Comparison of ENCODE assay signal across 26 cellular contexts in the genomic region with DNA sequence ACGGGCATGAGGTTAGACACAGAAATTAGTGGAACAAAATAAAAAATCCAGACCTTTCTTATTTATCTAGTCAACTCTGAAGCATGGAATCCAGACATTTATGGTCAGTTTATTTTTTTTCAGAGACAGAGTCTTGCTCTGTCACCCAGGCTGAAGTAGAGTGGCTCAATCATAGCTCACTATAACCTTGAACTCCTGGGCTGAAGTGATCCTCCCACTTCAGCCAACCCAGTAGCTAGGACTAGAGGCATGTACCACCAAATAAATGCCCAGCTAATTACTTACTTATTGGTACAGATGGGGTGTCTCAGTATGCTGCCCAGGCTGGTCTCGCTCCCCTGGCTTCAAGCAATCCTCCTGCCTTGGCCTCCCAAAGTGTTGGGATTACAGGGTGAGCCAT.
"Had no signal": no experiment of that assay in that cellular context is flagged by ENCODE, and none has a peak within 500 bp of the region (broad histone marks: within the 10 kb centered on the region; RNA-seq: fewer than 3 reads in every experiment).

No MANE protein-coding gene starts in this region.

- H3K36me3 ChIP-seq: colonic mucosa, neural progenitor cell had no signal

- DNase-seq: activated CD4-positive, alpha-beta T cell treated with anti-CD3 and anti-CD28 coated beads, Interleukin-2, amount 50 U/mL, for 1 hour; activated CD4-positive, CD25-positive, alpha-beta regulatory T cell treated with anti-CD3 and anti-CD28 coated beads, Interleukin-2, amount 50 U/mL, for 72 hours; activated gamma-delta T cell; activated naive CD4-positive, alpha-beta T cell treated with anti-CD3 and anti-CD28 coated beads, Interleukin-2, amount 50 U/mL, for 16 hours; adrenal gland; aorta; body of pancreas; colonic mucosa; dorsolateral prefrontal cortex; effector memory CD4-positive, alpha-beta T cell; left colon; mammary epithelial cell; midbrain; natural killer cell; occipital lobe; psoas muscle; stimulated activated CD4-positive, alpha-beta T cell treated with anti-CD3 and anti-CD28 coated beads, Interleukin-15, amount 100 ng/mL, for 24 hours; stimulated activated CD4-positive, alpha-beta T cell treated with anti-CD3 and anti-CD28 coated beads, Interleukin-2, amount 100 ng/mL, for 24 hours; stimulated activated naive B cell treated with anti-CD40 and anti-IgM and Interleukin-4, amounts not matched to agents 10 μg/mL and 1 μg/mL and 100 μg/mL, for 72 hours; SW 1271; T-helper 2 cell had no signal

- H3K4me3 Mint-ChIP-seq: natural killer cell; neural progenitor cell; stimulated activated naive B cell treated with anti-CD40 and anti-IgM and Interleukin-4, amounts not matched to agents 10 μg/mL and 1 μg/mL and 100 μg/mL, for 72 hours had no signal

- H3K4me1 Mint-ChIP-seq: neural progenitor cell had no signal

- ATAC-seq: body of pancreas; gastroesophageal sphincter; left colon; natural killer cell; psoas muscle; stimulated activated naive B cell treated with anti-CD40 and anti-IgM and Interleukin-4, amounts not matched to agents 10 μg/mL and 1 μg/mL and 100 μg/mL, for 72 hours had no signal

- H3K4me3 ChIP-seq: adrenal gland, body of pancreas, colonic mucosa, dorsolateral prefrontal cortex, gastroesophageal sphincter, hepatocyte, neural progenitor cell, psoas muscle, tibial nerve had no signal

- H3K9me3 ChIP-seq: adrenal gland, body of pancreas, colonic mucosa, gastroesophageal sphincter, psoas muscle, tibial nerve had no signal

- H3K27ac ChIP-seq: body of pancreas, colonic mucosa, dorsolateral prefrontal cortex, gastroesophageal sphincter, hepatocyte, neural progenitor cell, parathyroid adenoma, psoas muscle, tibial nerve had no signal

- H3K27me3 Mint-ChIP-seq: stimulated activated naive B cell treated with anti-CD40 and anti-IgM and Interleukin-4, amounts not matched to agents 10 μg/mL and 1 μg/mL and 100 μg/mL, for 72 hours had no signal

- H3K27ac Mint-ChIP-seq: natural killer cell; neural progenitor cell; stimulated activated naive B cell treated with anti-CD40 and anti-IgM and Interleukin-4, amounts not matched to agents 10 μg/mL and 1 μg/mL and 100 μg/mL, for 72 hours had no signal

- H3K27me3 ChIP-seq: adrenal gland, body of pancreas, colonic mucosa, dorsolateral prefrontal cortex, gastroesophageal sphincter, hepatocyte, neural progenitor cell, tibial nerve had no signal

- H3K9me3 Mint-ChIP-seq: natural killer cell had no signal

- H3K4me1 ChIP-seq: colonic mucosa, parathyroid adenoma, psoas muscle had no signal
